ENCODE assay signal across 17 cellular contexts in the genomic region with DNA sequence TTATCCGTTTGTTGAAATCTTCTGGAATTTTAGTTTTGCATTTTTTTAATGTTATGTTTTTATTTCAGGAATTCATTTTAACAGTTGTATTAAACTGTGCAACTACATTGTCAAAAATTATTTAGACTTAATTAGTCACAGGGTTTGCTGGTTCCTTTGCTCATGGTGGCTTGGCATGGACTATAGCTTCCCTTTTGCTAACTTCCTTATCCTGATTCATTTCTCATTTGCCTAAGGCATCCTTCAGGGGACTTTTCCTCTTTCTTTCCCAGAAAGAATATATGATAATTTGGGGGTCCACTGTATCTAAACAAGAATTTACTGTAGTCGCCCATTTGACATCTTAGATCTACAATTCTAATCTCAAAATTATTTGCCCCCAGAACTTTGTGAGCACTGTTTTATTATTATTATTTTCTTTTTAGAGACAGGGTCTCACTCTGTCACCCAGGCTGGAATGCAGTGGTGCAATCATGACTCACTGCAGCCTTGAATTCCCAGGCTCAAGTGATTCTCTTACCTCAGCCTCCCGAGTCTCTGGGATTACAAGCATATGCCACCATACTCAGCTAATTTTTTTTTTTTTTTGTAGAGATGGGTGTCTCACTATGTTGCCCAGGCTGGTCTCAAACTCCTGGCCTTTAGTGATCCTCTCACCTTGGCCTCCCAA. TPM values are rescaled to one million over a fixed set of nuclear protein-coding genes. Genes with fewer than 3 reads are reported as not detected.
DNase-seq lines count a peak whose midpoint lies in the region; TF ChIP-seq lines count a peak whose summit lies in the region.
"Had no signal": no experiment of that assay in that cellular context is flagged by ENCODE, and none has a peak within 500 bp of the region (broad histone marks: within the 10 kb centered on the region; RNA-seq: fewer than 3 reads in every experiment).

No MANE protein-coding gene starts in this region.

- peak; percentile 82 for DNase-seq in ACHN
- peak; percentile 73 for DNase-seq in HFFc6
- peak; percentile 80 for DNase-seq in amniotic epithelial cell (ENCODE audit: low read depth)
- DNase-seq in foreskin fibroblast, result peak; percentile 72 to 82
- DNase-seq in cardiac septum (ENCODE audit: low spot score), result no peak
- DNase-seq in OCI-M1 (lab: John Stamatoyannopoulos, UW), result no peak
- no peak for DNase-seq in cerebellar nuclear complex (lab: John Stamatoyannopoulos, UW)
- DNase-seq in thyroid gland, result no peak
- DNase-seq: activated CD8-positive, alpha-beta memory T cell treated with anti-CD3 and anti-CD28 coated beads, Interleukin-2, amount 10 ng/mL, durations not matched to agents 7 days and 5 days; esophagus squamous epithelium; left ventricle myocardium inferior; NCI-H82; stimulated activated CD4-positive, alpha-beta T cell treated with anti-CD3 and anti-CD28 coated beads, Interleukin-4, amount 100 ng/mL, for 1 hour; stimulated activated naive CD8-positive, alpha-beta T cell treated with anti-CD3 and anti-CD28 coated beads, Interleukin-15, amount 100 ng/mL, for 72 hours had no signal

- TF ChIP-seq POLR2A in thyroid gland (IDR thresholded peaks at IDR 0.05), result no peak

- H3K27me3 Mint-ChIP-seq in HFFc6 (ENCODE audit: insufficient read depth), result no peaks in the 10 kb centered on the region; the same call in 1 of the 2 replicates
- H3K27me3 Mint-ChIP-seq: activated CD8-positive, alpha-beta memory T cell treated with anti-CD3 and anti-CD28 coated beads, Interleukin-2, amount 10 ng/mL, durations not matched to agents 7 days and 5 days; stimulated activated naive CD8-positive, alpha-beta T cell treated with anti-CD3 and anti-CD28 coated beads, Interleukin-15, amount 100 ng/mL, for 72 hours had no signal

- intact Hi-C loops in cardiac septum (cut with DNase I) (no loop called here), thyroid gland (cut with DNase I) (no loop called here)

- in situ Hi-C loops in ACHN (cut with HindIII; ENCODE audit: low pct_ligation_motif_present, low pct_unique_long_range_greater_than_20kb, low sequenced_read_pairs), result no loop called here

- H3K4me3 ChIP-seq in foreskin fibroblast (ENCODE audit: low read depth in 1 of 2, low read length in 2 of 2) (no peak overlapping the region), thyroid gland (replicated peaks in 1 of 3) (no peak overlapping the region)
- H3K4me3 ChIP-seq: adrenal gland, BLaER1, esophagus squamous epithelium, left ventricle myocardium inferior, ovary had no signal

- peaks cover 17% of the 10 kb centered on the region for H3K4me1 Mint-ChIP-seq in HFFc6 (ENCODE audit: low read depth)
- H3K4me1 Mint-ChIP-seq: activated CD8-positive, alpha-beta memory T cell treated with anti-CD3 and anti-CD28 coated beads, Interleukin-2, amount 10 ng/mL, durations not matched to agents 7 days and 5 days had no signal

- H3K27ac ChIP-seq in thyroid gland, result no peak overlapping the region
- H3K27ac ChIP-seq: adrenal gland, BLaER1, esophagus squamous epithelium, left ventricle myocardium inferior, ovary had no signal

- H3K9me3 ChIP-seq in thyroid gland, result no peaks in the 10 kb centered on the region
- H3K9me3 ChIP-seq: adrenal gland, BLaER1, esophagus squamous epithelium, left ventricle myocardium inferior, ovary had no signal

- H3K4me3 Mint-ChIP-seq in HFFc6, result no peak overlapping the region
- H3K4me3 Mint-ChIP-seq: activated CD8-positive, alpha-beta memory T cell treated with anti-CD3 and anti-CD28 coated beads, Interleukin-2, amount 10 ng/mL, durations not matched to agents 7 days and 5 days; stimulated activated naive CD8-positive, alpha-beta T cell treated with anti-CD3 and anti-CD28 coated beads, Interleukin-15, amount 100 ng/mL, for 72 hours had no signal

- no peaks in the 10 kb centered on the region for H3K27me3 ChIP-seq in thyroid gland
- H3K27me3 ChIP-seq: adrenal gland, BLaER1, esophagus squamous epithelium, ovary had no signal

- peaks cover 21% of the 10 kb centered on the region for H3K36me3 Mint-ChIP-seq in HFFc6 (ENCODE audit: low read depth)

- H3K36me3 ChIP-seq in thyroid gland, result no peaks in the 10 kb centered on the region
- H3K36me3 ChIP-seq: adrenal gland, ovary had no signal

- TF ChIP-seq CTCF in HFFc6 (IDR thresholded peaks at IDR 0.05), result no peak
- no peak for TF ChIP-seq CTCF in foreskin fibroblast (IDR thresholded peaks at IDR 0.05; ENCODE audit: low read depth, low read length)
- TF ChIP-seq CTCF in thyroid gland (IDR thresholded peaks at IDR 0.05), result no peak

- H3K27ac Mint-ChIP-seq in HFFc6, result peak overlapping the region; percentile 80
- H3K27ac Mint-ChIP-seq: activated CD8-positive, alpha-beta memory T cell treated with anti-CD3 and anti-CD28 coated beads, Interleukin-2, amount 10 ng/mL, durations not matched to agents 7 days and 5 days; stimulated activated naive CD8-positive, alpha-beta T cell treated with anti-CD3 and anti-CD28 coated beads, Interleukin-15, amount 100 ng/mL, for 72 hours had no signal

- no peaks in the 10 kb centered on the region for H3K4me1 ChIP-seq in thyroid gland
- H3K4me1 ChIP-seq: adrenal gland, BLaER1, esophagus squamous epithelium, left ventricle myocardium inferior had no signal

- H3K9me3 Mint-ChIP-seq in HFFc6, result no peaks in the 10 kb centered on the region
- H3K9me3 Mint-ChIP-seq: stimulated activated naive CD8-positive, alpha-beta T cell treated with anti-CD3 and anti-CD28 coated beads, Interleukin-15, amount 100 ng/mL, for 72 hours had no signal

- WGBS in thyroid gland, 2 donors, result 89 to 91% methylated on average over 3 of the region's 3 CpGs

RNA-seq across cellular contexts. Expression of gene FIGNL1, which starts 13.9 kb away (rescaled TPM):
- 10 to 100 TPM in 5 of 6 experiments, 1 to 10 TPM in 1; 7.7 to 15.1 (median 12.4) TPM for total RNA-seq in HFFc6 (2021; fragmentation: NEBNext Ultra II Directional; extraction: Animal tissue kit (Norgen Biotek cat#: 25700))
- 2.6 TPM for total RNA-seq in cardiac septum
- 10 to 100 TPM in 2 of 4 donors, 1 to 10 TPM in 2; 5.1 to 15.9 (median 9.5) TPM for total RNA-seq in thyroid gland

Comparison
In these comparisons a context has a peak if more than half of its experiments do, and no peak if none do; other contexts are left out.
1. DNase-seq: peak in ACHN (single experiment), HFFc6 (single experiment), amniotic epithelial cell (single experiment) and foreskin fibroblast (2 of 2); none in cardiac septum (single experiment), OCI-M1 (single experiment), cerebellar nuclear complex (0 of 2) and thyroid gland (0 of 2).